Comparison of ENCODE assay signal across 1 cellular context in genomic region chr1:47766832-47767740, GRCh38.
TF ChIP-seq lines count a peak whose summit lies in the region.

No MANE protein-coding gene starts in this region.

TF ChIP-seq in HepG2, 621 proteins besides CTCF, POLR2A, EP300 and RAD21 (continued from another document and continues in another):
- TF ChIP-seq ZNF800 (CRISPR knock-in tag; IDR thresholded peaks at IDR 0.05) (no peak), ZNF839 (CRISPR knock-in tag; IDR thresholded peaks at IDR 0.05; ENCODE audit: borderline replicate concordance) (no peak), DRAP1 (CRISPR knock-in tag; IDR thresholded peaks at IDR 0.05) (no peak), ATF1 (CRISPR knock-in tag; IDR thresholded peaks at IDR 0.05) (no peak), ATF3 (CRISPR knock-in tag; IDR thresholded peaks at IDR 0.05) (no peak), ZNF883 (CRISPR knock-in tag; IDR thresholded peaks at IDR 0.05; ENCODE audit: not compliant biosample characterization) (no peak), MED8 (CRISPR knock-in tag; IDR thresholded peaks at IDR 0.05; ENCODE audit: insufficient replicate concordance) (no peak), GATA4 (IDR thresholded peaks at IDR 0.05; ENCODE audit: borderline replicate concordance, low read depth) (no peak), ZNF850 (CRISPR knock-in tag; conservative IDR thresholded peaks at IDR 0.05) (no peak), MYC (CRISPR knock-in tag; IDR thresholded peaks at IDR 0.05; ENCODE audit: borderline replicate concordance) (no peak), ZFP62 (CRISPR knock-in tag; IDR thresholded peaks at IDR 0.05) (no peak), PPARG (CRISPR knock-in tag; conservative IDR thresholded peaks at IDR 0.05) (no peak), NONO (IDR thresholded peaks at IDR 0.05) (no peak), NONO (CRISPR knock-in tag; conservative IDR thresholded peaks at IDR 0.05) (no peak), ZNF230 (CRISPR knock-in tag; IDR thresholded peaks at IDR 0.05) (no peak), ZNF3 (CRISPR knock-in tag; IDR thresholded peaks at IDR 0.05) (no peak), ZNF280B (CRISPR knock-in tag; IDR thresholded peaks at IDR 0.05; ENCODE audit: borderline replicate concordance) (no peak), ZFY (CRISPR knock-in tag; IDR thresholded peaks at IDR 0.05) (peak; percentile 35; the same call in 1 of the 2 replicates), ZFP82 (CRISPR knock-in tag; IDR thresholded peaks at IDR 0.05; ENCODE audit: borderline replicate concordance) (no peak), HNRNPH1 (optimal IDR thresholded peaks at IDR 0.05; ENCODE audit: low read depth, low read length) (no peak), ZNF446 (CRISPR knock-in tag; IDR thresholded peaks at IDR 0.05) (no peak), HIC2 (CRISPR knock-in tag; IDR thresholded peaks at IDR 0.05; ENCODE audit: low read depth) (no peak), SMAD3 (CRISPR knock-in tag; IDR thresholded peaks at IDR 0.05) (no peak), FOSL1 (CRISPR knock-in tag; IDR thresholded peaks at IDR 0.05; ENCODE audit: borderline replicate concordance) (no peak), HNF1B (CRISPR knock-in tag; IDR thresholded peaks at IDR 0.05) (peak; percentile 51), ZNF20 (CRISPR knock-in tag; IDR thresholded peaks at IDR 0.05) (no peak), SP5 (CRISPR knock-in tag; IDR thresholded peaks at IDR 0.05; ENCODE audit: borderline replicate concordance, low read depth) (no peak), HNF4A (CRISPR knock-in tag; IDR thresholded peaks at IDR 0.05) (peak; percentile 50), USF2 (IDR thresholded peaks at IDR 0.05; ENCODE audit: low read depth, low read length) (no peak), USF2 (CRISPR knock-in tag; IDR thresholded peaks at IDR 0.05; ENCODE audit: borderline replicate concordance) (peak; percentile 54), ZNF788 (CRISPR knock-in tag; IDR thresholded peaks at IDR 0.05; ENCODE audit: borderline replicate concordance) (no peak; the same call in 1 of the 2 replicates), THAP11 (CRISPR knock-in tag; IDR thresholded peaks at IDR 0.05) (no peak), ONECUT2 (CRISPR knock-in tag; IDR thresholded peaks at IDR 0.05) (no peak), MTA3 (CRISPR knock-in tag; IDR thresholded peaks at IDR 0.05) (no peak), SP140L (CRISPR knock-in tag; IDR thresholded peaks at IDR 0.05; ENCODE audit: borderline replicate concordance) (no peak), ZNF30 (CRISPR knock-in tag; IDR thresholded peaks at IDR 0.05) (no peak), GMEB2 (CRISPR knock-in tag; IDR thresholded peaks at IDR 0.05; ENCODE audit: low read depth) (no peak), XRCC5 (optimal IDR thresholded peaks at IDR 0.05; ENCODE audit: low read length) (no peak), MTF2 (CRISPR knock-in tag; IDR thresholded peaks at IDR 0.05; ENCODE audit: borderline replicate concordance) (no peak), ZC3H4 (CRISPR knock-in tag; IDR thresholded peaks at IDR 0.05; ENCODE audit: borderline replicate concordance) (no peak), CREBL2 (CRISPR knock-in tag; IDR thresholded peaks at IDR 0.05; ENCODE audit: borderline replicate concordance) (no peak), MAFF (IDR thresholded peaks at IDR 0.05; ENCODE audit: low read depth, low read length) (no peak), SOX6 (IDR thresholded peaks at IDR 0.05) (no peak), SOX6 (CRISPR knock-in tag; IDR thresholded peaks at IDR 0.05) (no peak), ETS1 (CRISPR knock-in tag; IDR thresholded peaks at IDR 0.05) (no peak), ZNF12 (CRISPR knock-in tag; IDR thresholded peaks at IDR 0.05) (no peak), ZNF350 (CRISPR knock-in tag; IDR thresholded peaks at IDR 0.05; ENCODE audit: borderline replicate concordance, low read depth) (no peak), SPEN (CRISPR knock-in tag; IDR thresholded peaks at IDR 0.05; ENCODE audit: low read depth) (0 out of 2 replicates have a peak, but pooled peaks have one; percentile 20), ZNF597 (CRISPR knock-in tag; IDR thresholded peaks at IDR 0.05) (no peak), ZNF770 (CRISPR knock-in tag; IDR thresholded peaks at IDR 0.05) (peak; percentile 52), KDM6A (CRISPR knock-in tag; IDR thresholded peaks at IDR 0.05; ENCODE audit: low read depth) (no peak), SAFB2 (CRISPR knock-in tag; IDR thresholded peaks at IDR 0.05; ENCODE audit: borderline replicate concordance, low read depth) (no peak), ZNF121 (CRISPR knock-in tag; IDR thresholded peaks at IDR 0.05) (no peak), HDAC2 (CRISPR knock-in tag; IDR thresholded peaks at IDR 0.05) (no peak), MLLT10 (CRISPR knock-in tag; IDR thresholded peaks at IDR 0.05) (no peak), POLR2AphosphoS2 (IDR thresholded peaks at IDR 0.05; ENCODE audit: low read depth, low read length) (no peak)
